ENCODE assay signal across 17 cellular contexts in the genomic region with DNA sequence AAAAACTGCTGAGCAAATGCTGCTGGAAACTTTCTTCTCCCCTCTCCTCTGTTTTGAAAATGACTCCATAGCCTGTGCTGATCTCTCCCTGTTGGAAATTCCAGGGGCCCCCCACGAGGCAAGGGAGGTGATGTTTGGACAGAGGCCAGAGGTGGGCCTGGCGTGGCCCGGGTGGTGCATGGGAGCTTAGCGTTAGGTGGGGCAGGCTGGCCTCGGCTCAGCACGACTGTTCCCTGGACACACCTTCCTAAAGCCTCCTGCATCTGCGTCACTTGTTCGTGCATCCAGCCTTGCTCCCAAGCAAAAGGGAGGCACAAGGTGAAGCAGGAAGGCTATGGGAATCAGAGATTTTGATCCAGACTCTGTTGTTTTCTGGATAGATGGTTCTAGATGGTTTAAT.
"Had no signal": no experiment of that assay in that cellular context is flagged by ENCODE, and none has a peak within 500 bp of the region (broad histone marks: within the 10 kb centered on the region; RNA-seq: fewer than 3 reads in every experiment).

No MANE protein-coding gene starts in this region.

- H3K9me3 ChIP-seq: esophagus muscularis mucosa, gastroesophageal sphincter, heart left ventricle, left lung, lower lobe of right lung, mucosa of descending colon had no signal

- H3K4me1 ChIP-seq: esophagus muscularis mucosa, gastroesophageal sphincter, heart left ventricle, left lung, lower lobe of right lung had no signal

- H3K4me3 ChIP-seq: coronary artery, dorsolateral prefrontal cortex, esophagus muscularis mucosa, gastroesophageal sphincter, heart left ventricle, hepatocyte, left lung, lower lobe of right lung, mucosa of descending colon had no signal

- H3K27ac ChIP-seq: coronary artery, dorsolateral prefrontal cortex, esophagus muscularis mucosa, foreskin keratinocyte, gastroesophageal sphincter, heart left ventricle, hepatocyte, left lung, lower lobe of right lung had no signal

- DNase-seq: dermis blood vessel endothelial cell; dorsolateral prefrontal cortex; effector CD4-positive, alpha-beta T cell; effector memory CD4-positive, alpha-beta T cell; foreskin keratinocyte; heart left ventricle; hypothalamus; left cardiac atrium; left lung; left ventricle myocardium superior; lower lobe of right lung; mesenchymal stem cell; mucosa of descending colon had no signal

- H3K79me2 ChIP-seq: hepatocyte had no signal

- H2AFZ ChIP-seq: hepatocyte had no signal

- H3K4me2 ChIP-seq: hepatocyte had no signal

- H3K36me3 ChIP-seq: left lung, lower lobe of right lung had no signal

- H3K27me3 ChIP-seq: dorsolateral prefrontal cortex, esophagus muscularis mucosa, heart left ventricle, hepatocyte, left lung had no signal
